In genomic region chr4:139558235-139559094, GRCh38 we compare ENCODE assay signal across 14 cellular contexts. TPM values are rescaled to one million over a fixed set of nuclear protein-coding genes. Genes with fewer than 3 reads are reported as not detected.
DNase-seq lines count a peak whose midpoint lies in the region; ATAC-seq and TF ChIP-seq lines count a peak whose summit lies in the region.
"Had no signal": no experiment of that assay in that cellular context is flagged by ENCODE, and none has a peak within 500 bp of the region (broad histone marks: within the 10 kb centered on the region; RNA-seq: fewer than 3 reads in every experiment).

No MANE protein-coding gene starts in this region.

- no peak for TF ChIP-seq EP300 in tibial nerve (IDR thresholded peaks at IDR 0.05)

- H3K4me3 ChIP-seq in spleen (no peak overlapping the region), tibial nerve (no peak overlapping the region)
- H3K4me3 ChIP-seq: gastroesophageal sphincter, K562 had no signal

- intact Hi-C loops in spleen (cut with DNase I; ENCODE audit: low total_unique reads): no loop called here

- H3K36me3 ChIP-seq in spleen (no peaks in the 10 kb centered on the region), tibial nerve (no peaks in the 10 kb centered on the region)
- H3K36me3 ChIP-seq: gastroesophageal sphincter had no signal

- H3K4me1 Mint-ChIP-seq in T-helper 2 cell treated with Interferon-gamma antibody and Interleukin-4, amounts not matched to agents 5 μg/mL and 100 μg/mL, for 36 hours (ENCODE audit: low read depth): peaks cover 43% of the 10 kb centered on the region

- no peaks in the 10 kb centered on the region for H3K27me3 Mint-ChIP-seq in T-helper 2 cell treated with Interferon-gamma antibody and Interleukin-4, amounts not matched to agents 5 μg/mL and 100 μg/mL, for 36 hours (ENCODE audit: low read depth)

- H3K27me3 ChIP-seq in spleen (replicated peaks in 1 of 7) (peaks cover 0 to 24% (median 0%) of the 10 kb centered on the region in 7 donors), tibial nerve (no peaks in the 10 kb centered on the region)
- H3K27me3 ChIP-seq: gastroesophageal sphincter had no signal

- TF ChIP-seq POLR2A in spleen (IDR thresholded peaks at IDR 0.05) (no peak), tibial nerve (IDR thresholded peaks at IDR 0.05) (no peak)

- DNase-seq in T-helper 2 cell treated with Interferon-gamma antibody and Interleukin-4, amounts not matched to agents 5 μg/mL and 100 μg/mL, for 36 hours (ENCODE audit: low spot score): no peak
- DNase-seq in T-helper 2 cell (no peak), NCI-H1092 (lab: John Stamatoyannopoulos, UW) (peak; percentile 2), spleen (peak; percentile 79), HPDE6-E6E7 (ENCODE audit: extremely low spot score) (no peak), tibial nerve (ENCODE audit: low spot score in 2 of 2) (no peak)
- DNase-seq: activated CD4-positive, alpha-beta T cell treated with anti-CD3 and anti-CD28 coated beads for 1 hour; left cardiac atrium; SIG-M5; stimulated activated CD4-positive, alpha-beta T cell treated with anti-CD3 and anti-CD28 coated beads, Interleukin-2, amount 100 ng/mL, for 48 hours had no signal

- H3K27ac Mint-ChIP-seq in T-helper 2 cell treated with Interferon-gamma antibody and Interleukin-4, amounts not matched to agents 5 μg/mL and 100 μg/mL, for 36 hours: peak overlapping the region; percentile 99

- WGBS in spleen, 5 donors: 83 to 89% (median 86%) methylated on average over 12 of the region's 12 CpGs
- 61 to 67% methylated on average over 12 of the region's 12 CpGs for WGBS in tibial nerve, 2 donors

- peak overlapping the region; percentile 52 for H3K27ac ChIP-seq in cingulate gyrus (ENCODE audit: low read depth, low read length)
- peak overlapping the region in 3 of 8 donors; percentile 10 to 97 (median 78) for H3K27ac ChIP-seq in spleen
- peak overlapping the region in 2 of 4 donors; percentile 49 to 99 for H3K27ac ChIP-seq in tibial nerve

- peaks cover 2% of the 10 kb centered on the region for H3K36me3 Mint-ChIP-seq in T-helper 2 cell treated with Interferon-gamma antibody and Interleukin-4, amounts not matched to agents 5 μg/mL and 100 μg/mL, for 36 hours (ENCODE audit: low read depth)

- H3K4me3 Mint-ChIP-seq in T-helper 2 cell treated with Interferon-gamma antibody and Interleukin-4, amounts not matched to agents 5 μg/mL and 100 μg/mL, for 36 hours: no peak overlapping the region

- H3K4me1 ChIP-seq in spleen (peaks cover 15 to 74% (median 48%) of the 10 kb centered on the region in 6 donors), tibial nerve (peaks cover 0 to 44% (median 17%) of the 10 kb centered on the region in 4 donors)

- no peak for ATAC-seq in HG02970 (IDR thresholded peaks at IDR 0.05; ENCODE audit: low FRiP score, unreplicated experiment)
- ATAC-seq: gastroesophageal sphincter, left cardiac atrium had no signal

- no peaks in the 10 kb centered on the region for H3K9me3 Mint-ChIP-seq in T-helper 2 cell treated with Interferon-gamma antibody and Interleukin-4, amounts not matched to agents 5 μg/mL and 100 μg/mL, for 36 hours

- no peaks in the 10 kb centered on the region for H3K9me3 ChIP-seq in spleen
- H3K9me3 ChIP-seq in tibial nerve: no peaks in the 10 kb centered on the region
- H3K9me3 ChIP-seq: gastroesophageal sphincter had no signal

- TF ChIP-seq CTCF in spleen (IDR thresholded peaks at IDR 0.05 in 8 of 11, conservative IDR thresholded peaks at IDR 0.05 in 3 of 11) (no peak), tibial nerve (IDR thresholded peaks at IDR 0.05) (no peak)

RNA-seq across cellular contexts. Expression of gene SETD7, which starts 2.4 kb away (rescaled TPM):
- 10 to 100 TPM; 25.5 to 45.4 (median 35.7) TPM for total RNA-seq in spleen
- 1 to 10 TPM; 5.0 to 9.4 (median 6.2) TPM for polyA plus RNA-seq in spleen
- total RNA-seq in tibial nerve: 10 to 100 TPM; 49.2 to 81.4 (median 65.7) TPM

Comparison
In these comparisons a context has a peak if more than half of its experiments do, and no peak if none do; other contexts are left out.
1. DNase-seq: peak in NCI-H1092 (single experiment) and spleen (single experiment); none in T-helper 2 cell treated with Interferon-gamma antibody and Interleukin-4, amounts not matched to agents 5 μg/mL and 100 μg/mL, for 36 hours (single experiment), T-helper 2 cell (0 of 5), HPDE6-E6E7 (single experiment) and tibial nerve (0 of 2).